Comparison of ENCODE assay signal across 18 cellular contexts in genomic region chr7:139709460-139709859, GRCh38.
DNase-seq lines count a peak whose midpoint lies in the region; ATAC-seq and TF ChIP-seq lines count a peak whose summit lies in the region.
"Had no signal": no experiment of that assay in that cellular context is flagged by ENCODE, and none has a peak within 500 bp of the region (broad histone marks: within the 10 kb centered on the region; RNA-seq: fewer than 3 reads in every experiment).

No MANE protein-coding gene starts in this region.

- H3K9me3 Mint-ChIP-seq in MCF 10A (ENCODE audit: unreplicated experiment) (no peaks in the 10 kb centered on the region), chondrocyte (ENCODE audit: low read depth) (no peaks in the 10 kb centered on the region), type B pancreatic cell (no peaks in the 10 kb centered on the region), Calu3 (ENCODE audit: low read depth, unreplicated experiment) (no peaks in the 10 kb centered on the region)
- H3K9me3 Mint-ChIP-seq: activated T-helper 2 cell treated with anti-CD3 and anti-CD28 coated beads, Interferon-gamma antibody, Interleukin-2, Interleukin-4, amounts not matched to agents 10 μg/mL and 5 μg/mL and 100 μg/mL, durations not matched to agents 14 hours and 24 hours and 36 hours; T-helper 2 cell treated with Interferon-gamma antibody and Interleukin-4, amounts not matched to agents 5 μg/mL and 100 μg/mL, for 36 hours had no signal

- H3K4me3 Mint-ChIP-seq in MCF 10A (ENCODE audit: unreplicated experiment), result no peak overlapping the region
- no peak overlapping the region for H3K4me3 Mint-ChIP-seq in chondrocyte (ENCODE audit: unreplicated experiment)
- H3K4me3 Mint-ChIP-seq in type B pancreatic cell, result no peak overlapping the region
- no peak overlapping the region for H3K4me3 Mint-ChIP-seq in Calu3 (ENCODE audit: low read depth, unreplicated experiment)
- H3K4me3 Mint-ChIP-seq: T-helper 2 cell treated with Interferon-gamma antibody and Interleukin-4, amounts not matched to agents 5 μg/mL and 100 μg/mL, for 36 hours had no signal

- H3K4me1 Mint-ChIP-seq in MCF 10A (ENCODE audit: insufficient read depth, unreplicated experiment) (peaks cover 17% of the 10 kb centered on the region), chondrocyte (ENCODE audit: low read depth) (peaks cover 37% of the 10 kb centered on the region), type B pancreatic cell (ENCODE audit: unreplicated experiment) (peaks cover 47% of the 10 kb centered on the region), Calu3 (ENCODE audit: low read depth, unreplicated experiment) (no peaks in the 10 kb centered on the region)

- no peak overlapping the region for H3K27ac ChIP-seq in mammary epithelial cell (ENCODE audit: insufficient read depth, low read depth, low read length)
- H3K27ac ChIP-seq: 22Rv1, cardiac muscle cell, epithelial cell of prostate had no signal

- H3K27ac Mint-ChIP-seq in MCF 10A (ENCODE audit: low read depth, unreplicated experiment), result peak overlapping the region; percentile 31
- H3K27ac Mint-ChIP-seq in chondrocyte (ENCODE audit: unreplicated experiment), result peak overlapping the region; percentile 49
- peak overlapping the region; percentile 17 for H3K27ac Mint-ChIP-seq in type B pancreatic cell
- no peak overlapping the region for H3K27ac Mint-ChIP-seq in Calu3 (ENCODE audit: unreplicated experiment)
- H3K27ac Mint-ChIP-seq: activated T-helper 2 cell treated with anti-CD3 and anti-CD28 coated beads, Interferon-gamma antibody, Interleukin-2, Interleukin-4, amounts not matched to agents 10 μg/mL and 5 μg/mL and 100 μg/mL, durations not matched to agents 14 hours and 24 hours and 36 hours; T-helper 2 cell treated with Interferon-gamma antibody and Interleukin-4, amounts not matched to agents 5 μg/mL and 100 μg/mL, for 36 hours had no signal

- no peak overlapping the region for H3K9ac ChIP-seq in mammary epithelial cell (ENCODE audit: insufficient read depth, low read length)

- peaks cover 68% of the 10 kb centered on the region for H3K79me2 ChIP-seq in mammary epithelial cell (ENCODE audit: insufficient read depth, low read length)

- H3K4me2 ChIP-seq in mammary epithelial cell (ENCODE audit: insufficient read depth, low read depth, low read length), result no peak overlapping the region

- in situ Hi-C loops in mammary epithelial cell (cut with MboI; ENCODE audit: low sequenced_read_pairs in 2 of 2), result no loop called here

- DNase-seq in MCF 10A (ENCODE audit: unreplicated experiment), result no peak
- DNase-seq in mammary epithelial cell, result no peak
- no peak for DNase-seq in chondrocyte (ENCODE audit: low spot score)
- DNase-seq in left lobe of liver (ENCODE audit: low spot score), result no peak
- DNase-seq in type B pancreatic cell (ENCODE audit: extremely low spot score, unreplicated experiment), result no peak
- DNase-seq in kidney tubule cell (ENCODE audit: low spot score), result no peak
- no peak for DNase-seq in Calu3
- no peak for DNase-seq in DMS79 treated with DMSO at 0.1 percent for 48 hours (lab: John Stamatoyannopoulos, UW)
- DNase-seq: DMS153, NCI-H1048, NCI-H226, spleen, trophoblast cell had no signal

- POLR2A ChIA-PET in MCF 10A (lab: Yijun Ruan, JAX), result interaction anchor here (1.0 kb wide), 1 partner anchor 9 kb away, joined by 4 read pairs; no protein-coding TSS in a partner anchor

- H3K27me3 Mint-ChIP-seq in MCF 10A (ENCODE audit: insufficient read depth, unreplicated experiment) (no peaks in the 10 kb centered on the region), chondrocyte (ENCODE audit: low read depth) (no peaks in the 10 kb centered on the region), type B pancreatic cell (no peaks in the 10 kb centered on the region), Calu3 (ENCODE audit: unreplicated experiment) (no peaks in the 10 kb centered on the region)

- H3K9me3 ChIP-seq in mammary epithelial cell (replicated peaks; ENCODE audit: insufficient read depth, low read length), result no peaks in the 10 kb centered on the region
- H3K9me3 ChIP-seq: spleen had no signal

- H4K20me1 ChIP-seq in mammary epithelial cell (ENCODE audit: insufficient read depth, low read length), result no peaks in the 10 kb centered on the region

- peaks cover 4% of the 10 kb centered on the region for H3K4me1 ChIP-seq in mammary epithelial cell (ENCODE audit: insufficient read depth, low read length)

- no peak overlapping the region for H3K4me3 ChIP-seq in mammary epithelial cell (replicated peaks in 1 of 3; ENCODE audit: insufficient read depth in 1 of 3, low read depth in 2 of 3, low read length in 3 of 3)
- H3K4me3 ChIP-seq: cardiac muscle cell, spleen had no signal

- TF ChIP-seq CTCF in MCF 10A (IDR thresholded peaks at IDR 0.05; ENCODE audit: unreplicated experiment) (no peak), mammary epithelial cell (conservative IDR thresholded peaks at IDR 0.05 in 1 of 2, IDR thresholded peaks at IDR 0.05 in 1 of 2; ENCODE audit: extremely low read depth in 1 of 2, insufficient read depth in 1 of 2, low read depth in 1 of 2, low read length in 2 of 2) (no peak), chondrocyte (IDR thresholded peaks at IDR 0.05) (no peak), type B pancreatic cell (conservative IDR thresholded peaks at IDR 0.05) (no peak), Calu3 (IDR thresholded peaks at IDR 0.05; ENCODE audit: unreplicated experiment) (no peak)

- intact Hi-C loops in MCF 10A (cut with micrococcal nuclease) (no loop called here), mammary epithelial cell (cut with micrococcal nuclease) (no loop called here), Calu3 (cut with micrococcal nuclease; ENCODE audit: unreplicated experiment) (no loop called here)

- no peaks in the 10 kb centered on the region for H3K27me3 ChIP-seq in mammary epithelial cell (ENCODE audit: insufficient read depth, low read length)
- H3K27me3 ChIP-seq: cardiac muscle cell, spleen had no signal

- peak; percentile 21 for ATAC-seq in left lobe of liver

- CTCF ChIA-PET in MCF 10A (lab: Yijun Ruan, JAX), result interaction anchor here (0.6 to 1.4 kb wide), 3 partner anchors 15 to 105 kb away, joined by 3 to 6 read pairs (median 3); no protein-coding TSS in a partner anchor
- CTCF ChIA-PET in mammary epithelial cell (lab: Charles Lee; ENCODE audit: low non-redundant PET), result no interaction called here
- CTCF ChIA-PET in Calu3 (lab: Charles Lee), result interaction anchor here (0.6 kb wide), 1 partner anchor 47 kb away, joined by 3 read pairs; no protein-coding TSS in a partner anchor

- 100% methylated on average over 2 of the region's 2 CpGs for WGBS in mammary epithelial cell (ENCODE audit: low coverage, missing lambda C conversion rate)

- peaks cover 5% of the 10 kb centered on the region for H3K36me3 ChIP-seq in mammary epithelial cell (ENCODE audit: insufficient read depth, low read length)
- H3K36me3 ChIP-seq: cardiac muscle cell had no signal

- BruUV-seq in MCF 10A (replicated peaks; lab: Mats Ljungman, UMichigan) (no TSS peak), mammary epithelial cell (replicated peaks; lab: Mats Ljungman, UMichigan) (no TSS peak), Calu3 (replicated peaks; lab: Mats Ljungman, UMichigan) (no TSS peak)

- H2AFZ ChIP-seq in mammary epithelial cell (ENCODE audit: low read depth, low read length), result no peak overlapping the region

- H3K36me3 Mint-ChIP-seq in MCF 10A (ENCODE audit: insufficient read depth, unreplicated experiment), result peaks cover 94% of the 10 kb centered on the region
- H3K36me3 Mint-ChIP-seq in chondrocyte (ENCODE audit: low read depth), result peaks cover 26% of the 10 kb centered on the region
- peaks cover 24% of the 10 kb centered on the region for H3K36me3 Mint-ChIP-seq in type B pancreatic cell
- peaks cover 5% of the 10 kb centered on the region for H3K36me3 Mint-ChIP-seq in Calu3 (ENCODE audit: insufficient read depth, unreplicated experiment)

- dilution Hi-C loops in mammary epithelial cell (cut with HindIII; ENCODE audit: low sequenced_read_pairs), result no loop called here
